In genomic region chr9:132547976-132548730, GRCh38 we compare ENCODE assay signal across 16 cellular contexts. TPM values are rescaled to one million over a fixed set of nuclear protein-coding genes. Genes with fewer than 3 reads are reported as not detected.
DNase-seq lines count a peak whose midpoint lies in the region; ATAC-seq and TF ChIP-seq lines count a peak whose summit lies in the region.
"Had no signal": no experiment of that assay in that cellular context is flagged by ENCODE, and none has a peak within 500 bp of the region (broad histone marks: within the 10 kb centered on the region; RNA-seq: fewer than 3 reads in every experiment).

No MANE protein-coding gene starts in this region.

- no peak for TF ChIP-seq POLR2A in ovary (IDR thresholded peaks at IDR 0.05)

- no peak overlapping the region for H2AFZ ChIP-seq in OCI-LY1 (ENCODE audit: low read length)

- peak overlapping the region; percentile 91 for H3K27ac Mint-ChIP-seq in Calu3 (ENCODE audit: unreplicated experiment)
- peak overlapping the region; percentile 75 to 86 (median 83) for H3K27ac Mint-ChIP-seq in nephron
- no peak overlapping the region for H3K27ac Mint-ChIP-seq in activated naive CD8-positive, alpha-beta T cell treated with anti-CD3 and anti-CD28 coated beads, Interleukin-2, amount 50 U/mL, for 24 hours
- H3K27ac Mint-ChIP-seq: H9 had no signal

- peak overlapping the region; percentile 97 for H3K27ac ChIP-seq in OCI-LY1 (ENCODE audit: low read depth, low read length, poor library complexity, severe bottlenecking)
- H3K27ac ChIP-seq in ovary = no peak overlapping the region
- H3K27ac ChIP-seq: SK-N-MC had no signal

- H3K27me3 ChIP-seq in OCI-LY1 (ENCODE audit: insufficient read depth, low read length) = peaks cover 3% of the 10 kb centered on the region; the same call in 1 of the 2 replicates
- no peaks in the 10 kb centered on the region for H3K27me3 ChIP-seq in ovary

- H3K4me1 ChIP-seq in OCI-LY1 (ENCODE audit: insufficient read depth, low read length, severe bottlenecking) = peaks cover 52% of the 10 kb centered on the region
- H3K4me1 ChIP-seq in ovary (ENCODE audit: insufficient read depth) = no peaks in the 10 kb centered on the region

- no TSS peak for BruUV-seq in Calu3 (replicated peaks; lab: Mats Ljungman, UMichigan)

- H3K36me3 ChIP-seq in OCI-LY1 (ENCODE audit: insufficient read depth, low read length) (no peaks in the 10 kb centered on the region), ovary (no peaks in the 10 kb centered on the region)

- H3K9ac ChIP-seq in OCI-LY1 (ENCODE audit: low read length) = peak overlapping the region; percentile 55

- H3K9me3 Mint-ChIP-seq in Calu3 (ENCODE audit: low read depth, unreplicated experiment) = no peaks in the 10 kb centered on the region
- H3K9me3 Mint-ChIP-seq in nephron = no peaks in the 10 kb centered on the region
- H3K9me3 Mint-ChIP-seq in activated naive CD8-positive, alpha-beta T cell treated with anti-CD3 and anti-CD28 coated beads, Interleukin-2, amount 50 U/mL, for 24 hours = no peaks in the 10 kb centered on the region
- H3K9me3 Mint-ChIP-seq: H9 had no signal

- H3K9me3 ChIP-seq in OCI-LY1 (ENCODE audit: low read length) = no peaks in the 10 kb centered on the region
- H3K9me3 ChIP-seq in ovary = no peaks in the 10 kb centered on the region

- CTCF ChIA-PET in Calu3 (lab: Charles Lee) = interaction anchor here (0.6 to 2.0 kb wide), 2 partner anchors 10 to 557 kb away, joined by 3 to 17 read pairs; no protein-coding TSS in a partner anchor

- H3K4me2 ChIP-seq in OCI-LY1 (ENCODE audit: low read length) = peak overlapping the region; percentile 64

- H3K9me2 ChIP-seq in OCI-LY1 (ENCODE audit: low read depth, low read length) = no peaks in the 10 kb centered on the region

- H3K27me3 Mint-ChIP-seq in Calu3 (ENCODE audit: unreplicated experiment) (no peaks in the 10 kb centered on the region), nephron (ENCODE audit: low read depth) (peaks cover 29% of the 10 kb centered on the region)
- peaks cover 20% of the 10 kb centered on the region for H3K27me3 Mint-ChIP-seq in activated naive CD8-positive, alpha-beta T cell treated with anti-CD3 and anti-CD28 coated beads, Interleukin-2, amount 50 U/mL, for 24 hours

- H3K4me1 Mint-ChIP-seq in Calu3 (ENCODE audit: low read depth, unreplicated experiment) = peaks cover 37% of the 10 kb centered on the region
- peaks cover 48% of the 10 kb centered on the region for H3K4me1 Mint-ChIP-seq in nephron
- H3K4me1 Mint-ChIP-seq in activated naive CD8-positive, alpha-beta T cell treated with anti-CD3 and anti-CD28 coated beads, Interleukin-2, amount 50 U/mL, for 24 hours = no peaks in the 10 kb centered on the region

- no peaks in the 10 kb centered on the region for H3F3A ChIP-seq in OCI-LY1 (ENCODE audit: insufficient read depth, low read length)

- no peaks in the 10 kb centered on the region for H4K20me1 ChIP-seq in OCI-LY1 (ENCODE audit: insufficient read depth, low read length)

- ATAC-seq in GM19351 (IDR thresholded peaks at IDR 0.05; ENCODE audit: unreplicated experiment) = no peak
- ATAC-seq in activated naive CD8-positive, alpha-beta T cell treated with anti-CD3 and anti-CD28 coated beads, Interleukin-2, amount 50 U/mL, for 24 hours = no peak
- ATAC-seq: PC-3 had no signal

- no peaks in the 10 kb centered on the region for H3K79me2 ChIP-seq in OCI-LY1 (ENCODE audit: insufficient read depth, low read length)

- H3K4me3 Mint-ChIP-seq in Calu3 (ENCODE audit: low read depth, unreplicated experiment) = no peak overlapping the region
- H3K4me3 Mint-ChIP-seq in nephron = peak overlapping the region in 1 of 3 experiments; percentile 8
- H3K4me3 Mint-ChIP-seq in activated naive CD8-positive, alpha-beta T cell treated with anti-CD3 and anti-CD28 coated beads, Interleukin-2, amount 50 U/mL, for 24 hours = no peak overlapping the region
- H3K4me3 Mint-ChIP-seq: H9 had no signal

- H3K4me3 ChIP-seq in OCI-LY1 (ENCODE audit: low read depth, low read length, poor library complexity, severe bottlenecking) = peak overlapping the region; percentile 46
- H3K4me3 ChIP-seq in choroid plexus epithelial cell (ENCODE audit: low read depth, low read length) = no peak overlapping the region
- no peak overlapping the region for H3K4me3 ChIP-seq in ovary
- H3K4me3 ChIP-seq: SK-N-MC had no signal

- TF ChIP-seq CTCF in Calu3 (IDR thresholded peaks at IDR 0.05; ENCODE audit: unreplicated experiment) (no peak), OCI-LY1 (IDR thresholded peaks at IDR 0.05; ENCODE audit: low read length) (no peak), choroid plexus epithelial cell (conservative IDR thresholded peaks at IDR 0.05; ENCODE audit: low read depth, low read length) (no peak), nephron (IDR thresholded peaks at IDR 0.05; ENCODE audit: unreplicated experiment in 3 of 3) (no peak), ovary (IDR thresholded peaks at IDR 0.05) (no peak)

- intact Hi-C loops in Calu3 (cut with micrococcal nuclease; ENCODE audit: unreplicated experiment) (no loop called here), ovary (cut with DNase I) (no loop called here)

- TF ChIP-seq EP300 in ovary (IDR thresholded peaks at IDR 0.05) = no peak

- peaks cover 13% of the 10 kb centered on the region for H3K36me3 Mint-ChIP-seq in Calu3 (ENCODE audit: insufficient read depth, unreplicated experiment)
- H3K36me3 Mint-ChIP-seq in nephron (ENCODE audit: low read depth) = no peaks in the 10 kb centered on the region
- H3K36me3 Mint-ChIP-seq in activated naive CD8-positive, alpha-beta T cell treated with anti-CD3 and anti-CD28 coated beads, Interleukin-2, amount 50 U/mL, for 24 hours (ENCODE audit: low read depth) = no peaks in the 10 kb centered on the region

- 63 to 68% (median 65%) methylated on average over 21 of the region's 21 CpGs for WGBS in ovary, 3 donors

- peak; percentile 48 for DNase-seq in Calu3
- peak; percentile 9 for DNase-seq in choroid plexus epithelial cell (ENCODE audit: low read depth)
- no peak for DNase-seq in ovary
- DNase-seq in mucosa of gallbladder (ENCODE audit: low spot score) = no peak
- DNase-seq in activated naive CD8-positive, alpha-beta T cell treated with anti-CD3 and anti-CD28 coated beads, Interleukin-2, amount 50 U/mL, for 24 hours = no peak
- DNase-seq: DND-41, H9, NCI-H1930, NCI-H2171 treated with DMSO at 0.1 percent for 48 hours, NCI-H524, PC-3 had no signal

RNA-seq across cellular contexts. Expression of gene BARHL1, which starts 34.3 kb away (rescaled TPM):
- total RNA-seq in Calu3 (2022) = not detected in 2 replicates
- not detected for total RNA-seq in ovary
- polyA plus RNA-seq in ovary = not detected
- total RNA-seq in mucosa of gallbladder = not detected
- total RNA-seq: H9, LHCN-M2, PC-3 had no signal

Comparison
In these comparisons a context has a peak if more than half of its experiments do, and no peak if none do; other contexts are left out.
1. DNase-seq: peak in Calu3 (single experiment) and choroid plexus epithelial cell (single experiment); none in ovary (0 of 5), mucosa of gallbladder (single experiment) and activated naive CD8-positive, alpha-beta T cell treated with anti-CD3 and anti-CD28 coated beads, Interleukin-2, amount 50 U/mL, for 24 hours (single experiment).